ENCODE assay signal across 9 cellular contexts in the genomic region with DNA sequence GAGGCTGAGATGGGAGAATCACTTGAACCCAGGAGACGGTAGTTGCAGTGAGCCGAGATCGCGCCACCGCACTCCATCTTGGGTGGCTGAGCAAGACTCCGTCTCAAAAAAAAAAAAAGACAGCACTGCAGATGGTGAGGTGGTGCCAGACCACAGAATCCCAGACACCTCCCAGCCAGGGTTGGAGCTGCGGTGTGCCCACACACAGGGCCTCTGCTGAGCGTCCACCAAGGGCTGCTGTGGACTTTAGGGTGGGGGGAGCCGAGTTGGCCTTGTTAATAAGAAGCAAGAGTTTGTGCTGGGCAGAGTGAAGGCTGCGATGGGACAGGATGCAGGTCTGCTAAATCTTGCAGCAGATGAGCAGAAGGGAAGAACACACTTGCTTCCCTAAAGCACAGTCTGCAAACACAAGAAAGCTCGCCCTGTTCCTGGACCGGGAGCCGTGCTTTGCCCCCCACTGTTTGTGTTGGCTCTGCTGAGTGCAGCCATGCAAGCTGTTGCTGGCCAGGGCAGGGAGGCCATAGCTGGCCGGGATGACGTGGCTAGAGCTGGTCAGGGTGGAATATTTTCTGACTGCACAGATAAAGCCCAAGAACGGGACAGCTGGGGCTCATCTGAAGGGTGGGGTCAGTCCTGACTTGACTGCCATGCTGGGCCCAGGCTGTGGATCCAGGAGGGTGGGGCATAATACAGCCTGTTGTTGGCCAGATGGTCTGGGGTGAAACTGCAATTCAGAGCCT. TPM values are rescaled to one million over a fixed set of nuclear protein-coding genes. Genes with fewer than 3 reads are reported as not detected.
A peak's percentile ranks its signal among the peaks of the same experiment; 100 is the strongest.
DNase-seq lines count a peak whose midpoint lies in the region; ATAC-seq, FAIRE-seq and TF ChIP-seq lines count a peak whose summit lies in the region.
"Had no signal": no experiment of that assay in that cellular context is flagged by ENCODE, and none has a peak within 500 bp of the region (broad histone marks: within the 10 kb centered on the region; RNA-seq: fewer than 3 reads in every experiment).

No MANE protein-coding gene starts in this region.

- in situ Hi-C loops in KBM-7 (cut with MboI; ENCODE audit: low pct_unique_long_range_greater_than_20kb, low sequenced_read_pairs) = no loop called here

- H3K4me2 ChIP-seq in endothelial cell of umbilical vein (ENCODE audit: insufficient read depth, low read length) = no peak overlapping the region

- FAIRE-seq in endothelial cell of umbilical vein (lab: Jason Lieb, UNC) = peak; percentile 94

- no peak overlapping the region for H3K9ac ChIP-seq in endothelial cell of umbilical vein (replicated peaks; ENCODE audit: extremely low read depth, insufficient read depth, low read length)

- POLR2A ChIA-PET in endothelial cell of umbilical vein (lab: Charles Lee) = interaction anchor here (0.6 to 0.7 kb wide), 2 partner anchors 15 to 128 kb away, joined by 3 read pairs; a partner anchor contains a TSS

- dilution Hi-C loops in endothelial cell of umbilical vein (cut with MboI; ENCODE audit: extremely low pct_ligation_motif_present, low sequenced_read_pairs) = loop anchor here (10.0 kb wide), 1 partner anchor 226 kb away; no protein-coding TSS in a partner anchor

- H3K9me3 ChIP-seq in endothelial cell of umbilical vein (replicated peaks; ENCODE audit: control insufficient read depth, insufficient read depth, low read length) = no peaks in the 10 kb centered on the region
- H3K9me3 ChIP-seq in tibial artery = no peaks in the 10 kb centered on the region

- H3K4me3 ChIP-seq in endothelial cell of umbilical vein (replicated peaks in 1 of 3; ENCODE audit: insufficient read depth in 1 of 3, low read depth in 1 of 3, low read length in 3 of 3) = no peak overlapping the region
- H3K4me3 ChIP-seq in tibial artery = peak overlapping the region; percentile 15 to 36

- no peaks in the 10 kb centered on the region for H4K20me1 ChIP-seq in endothelial cell of umbilical vein (replicated peaks; ENCODE audit: control insufficient read depth, extremely low read depth, insufficient read depth, low read length)

- no peak for ATAC-seq in GM18498 (IDR thresholded peaks at IDR 0.05; ENCODE audit: unreplicated experiment)

- peaks cover 82% of the 10 kb centered on the region for H3K79me2 ChIP-seq in endothelial cell of umbilical vein (ENCODE audit: control insufficient read depth, insufficient read depth, low read length)

- DNase-seq in LHCN-M2 (ENCODE audit: low read depth) (peak; percentile 88), endothelial cell of umbilical vein (ENCODE audit: low read depth, low spot score) (peak; percentile 87), lung microvascular endothelial cell (ENCODE audit: low read depth in 2 of 2) (peak; percentile 73 to 89), tibial artery (peak; percentile 74 to 96), KBM-7 (no peak), NCI-H1105 (lab: John Stamatoyannopoulos, UW) (no peak)
- DNase-seq in activated effector memory CD4-positive, alpha-beta T cell treated with Interleukin-2 at 50 U/mL for 16 hours = no peak
- DNase-seq: NCI-H69 had no signal

- H3K4me1 ChIP-seq in endothelial cell of umbilical vein (ENCODE audit: control insufficient read depth, extremely low read depth, insufficient read depth, low read length) (peaks cover 11% of the 10 kb centered on the region), tibial artery (peaks cover 0 to 85% (median 55%) of the 10 kb centered on the region in 4 donors)

- peaks cover 22 to 35% of the 10 kb centered on the region in 2 experiments for H3K36me3 ChIP-seq in endothelial cell of umbilical vein (ENCODE audit: control insufficient read depth in 2 of 2, extremely low read depth in 1 of 2, insufficient read depth in 2 of 2, low read length in 2 of 2)
- H3K36me3 ChIP-seq in tibial artery = peaks cover 43 to 76% (median 59%) of the 10 kb centered on the region in 3 donors

- H3K27me3 ChIP-seq in endothelial cell of umbilical vein (ENCODE audit: control insufficient read depth in 2 of 2, insufficient read depth in 2 of 2, low read length in 2 of 2) (no peaks in the 10 kb centered on the region), tibial artery (no peaks in the 10 kb centered on the region)

- H3K9me1 ChIP-seq in endothelial cell of umbilical vein (replicated peaks; ENCODE audit: control insufficient read depth, extremely low read depth, insufficient read depth, low read length) = no peaks in the 10 kb centered on the region

- intact Hi-C loops in endothelial cell of umbilical vein (cut with micrococcal nuclease) = loop anchor here (2.0 kb wide), 1 partner anchor 184 kb away; no protein-coding TSS in a partner anchor
- intact Hi-C loops in tibial artery (cut with DNase I; ENCODE audit: low total_unique reads) = loop anchor here (10.0 kb wide), 1 partner anchor 136 kb away; a partner anchor contains a TSS

- BruUV-seq in endothelial cell of umbilical vein (replicated peaks; lab: Mats Ljungman, UMichigan) = no TSS peak

- TF ChIP-seq CTCF in endothelial cell of umbilical vein (IDR thresholded peaks at IDR 0.05; ENCODE audit: extremely low read depth in 1 of 2, insufficient read depth in 1 of 2, low read depth in 1 of 2, low read length in 2 of 2) (no peak), tibial artery (IDR thresholded peaks at IDR 0.05) (no peak)

- TF ChIP-seq POLR2A in endothelial cell of umbilical vein (IDR thresholded peaks at IDR 0.05; ENCODE audit: low read depth, low read length) = no peak

- peak overlapping the region; percentile 14 for H3K27ac ChIP-seq in endothelial cell of umbilical vein (ENCODE audit: insufficient read depth, low read depth, low read length)
- peak overlapping the region; percentile 89 to 92 for H3K27ac ChIP-seq in tibial artery

- H2AFZ ChIP-seq in endothelial cell of umbilical vein (ENCODE audit: low read depth, low read length) = no peak overlapping the region

- CTCF ChIA-PET in endothelial cell of umbilical vein (lab: Charles Lee) = interaction anchor here (0.6 to 1.2 kb wide), 6 partner anchors 8 to 183 kb away, joined by 3 to 5 read pairs (median 4); a partner anchor contains a TSS

TF ChIP-seq in endothelial cell of umbilical vein, 7 proteins besides CTCF, POLR2A, EP300 and RAD21:
- TF ChIP-seq FOS (IDR thresholded peaks at IDR 0.05; ENCODE audit: borderline replicate concordance, insufficient read depth, low read length) (no peak), POLR2AphosphoS5 (IDR thresholded peaks at IDR 0.05; ENCODE audit: insufficient read depth, low read depth, low read length) (peak; percentile 48), MYC (IDR thresholded peaks at IDR 0.05; ENCODE audit: low read depth, low read length) (peak; percentile 41)

RNA-seq across cellular contexts. Expression of a gene that starts 14.4 kb away (rescaled TPM):
- total RNA-seq in LHCN-M2 (2014; rRNA removed) = 51.9 and 62.7 TPM in 2 replicates
- polyA plus RNA-seq in LHCN-M2 (2012) = 30.5 TPM
- 75.4 and 77.4 TPM in 2 replicates for total RNA-seq in endothelial cell of umbilical vein
- polyA plus RNA-seq in endothelial cell of umbilical vein = 22.3 and 26.1 TPM in 2 replicates
- 33.6 and 34.2 TPM in 2 replicates for polyA plus RNA-seq in endothelial cell of umbilical vein (2011; cell fraction: cytosol; rRNA removed)
- polyA plus RNA-seq in endothelial cell of umbilical vein (2011; cell fraction: nucleus; rRNA removed) = 57.6 and 75.5 TPM in 2 replicates
- polyA plus RNA-seq in endothelial cell of umbilical vein (2012) = 52.7 and 58.3 TPM in 2 replicates
- polyA minus RNA-seq in endothelial cell of umbilical vein = 22.1 and 25.0 TPM in 2 replicates
- 26.3 TPM for polyA minus RNA-seq in endothelial cell of umbilical vein (2011; cell fraction: cytosol; rRNA and poly(A)+ RNA removed)
- polyA minus RNA-seq in endothelial cell of umbilical vein (2011; cell fraction: nucleus; rRNA and poly(A)+ RNA removed) = 27.6 and 37.4 TPM in 2 replicates
- 19.4 and 24.0 TPM in 2 replicates for total RNA-seq in lung microvascular endothelial cell

RNA-seq across cellular contexts. Expression of a gene that starts 33.7 kb away (rescaled TPM):
- 29.7 and 32.1 TPM in 2 replicates for total RNA-seq in LHCN-M2 (2014; rRNA removed)
- 9.3 TPM for polyA plus RNA-seq in LHCN-M2 (2012)
- 32.5 and 34.2 TPM in 2 replicates for total RNA-seq in endothelial cell of umbilical vein
- 3.8 and 4.8 TPM in 2 replicates for polyA plus RNA-seq in endothelial cell of umbilical vein
- 4.8 and 5.0 TPM in 2 replicates for polyA plus RNA-seq in endothelial cell of umbilical vein (2011; cell fraction: cytosol; rRNA removed)
- 8.7 and 10.2 TPM in 2 replicates for polyA plus RNA-seq in endothelial cell of umbilical vein (2011; cell fraction: nucleus; rRNA removed)
- 17.1 and 24.4 TPM in 2 replicates for polyA plus RNA-seq in endothelial cell of umbilical vein (2012)
- polyA minus RNA-seq in endothelial cell of umbilical vein = 18.1 and 21.6 TPM in 2 replicates
- polyA minus RNA-seq in endothelial cell of umbilical vein (2011; cell fraction: cytosol; rRNA and poly(A)+ RNA removed) = 15.8 TPM
- polyA minus RNA-seq in endothelial cell of umbilical vein (2011; cell fraction: nucleus; rRNA and poly(A)+ RNA removed) = 10.6 and 14.2 TPM in 2 replicates
- total RNA-seq in lung microvascular endothelial cell = 14.4 and 17.7 TPM in 2 replicates

RNA-seq across cellular contexts. Expression of a gene that starts 38.1 kb away (rescaled TPM):
- total RNA-seq in LHCN-M2 (2014; rRNA removed) (3.3 and 3.5 TPM in 2 replicates), endothelial cell of umbilical vein (4.6 and 7.2 TPM in 2 replicates), lung microvascular endothelial cell (3.1 and 3.2 TPM in 2 replicates)
- polyA plus RNA-seq in LHCN-M2 (2012) = 4.0 TPM
- polyA plus RNA-seq in endothelial cell of umbilical vein = 3.0 and 3.3 TPM in 2 replicates
- 4.7 and 5.1 TPM in 2 replicates for polyA plus RNA-seq in endothelial cell of umbilical vein (2011; cell fraction: cytosol; rRNA removed)
- 2.3 and 2.6 TPM in 2 replicates for polyA plus RNA-seq in endothelial cell of umbilical vein (2011; cell fraction: nucleus; rRNA removed)
- 5.0 and 5.1 TPM in 2 replicates for polyA plus RNA-seq in endothelial cell of umbilical vein (2012)
- polyA minus RNA-seq in endothelial cell of umbilical vein = 1.8 and 2.3 TPM in 2 replicates
- polyA minus RNA-seq in endothelial cell of umbilical vein (2011; cell fraction: cytosol; rRNA and poly(A)+ RNA removed) = 1.4 TPM
- polyA minus RNA-seq in endothelial cell of umbilical vein (2011; cell fraction: nucleus; rRNA and poly(A)+ RNA removed) = 1.2 and 1.6 TPM in 2 replicates

RNA-seq across cellular contexts. Expression of a gene that starts 59.6 kb away (rescaled TPM):
- total RNA-seq in LHCN-M2 (2014; rRNA removed) (10.9 and 16.0 TPM in 2 replicates), endothelial cell of umbilical vein (27.9 and 30.6 TPM in 2 replicates), lung microvascular endothelial cell (11.1 and 15.1 TPM in 2 replicates)
- 25.1 TPM for polyA plus RNA-seq in LHCN-M2 (2012)
- 14.6 and 15.9 TPM in 2 replicates for polyA plus RNA-seq in endothelial cell of umbilical vein
- 20.6 and 23.2 TPM in 2 replicates for polyA plus RNA-seq in endothelial cell of umbilical vein (2011; cell fraction: cytosol; rRNA removed)
- 28.1 and 34.6 TPM in 2 replicates for polyA plus RNA-seq in endothelial cell of umbilical vein (2011; cell fraction: nucleus; rRNA removed)
- polyA plus RNA-seq in endothelial cell of umbilical vein (2012) = 25.1 and 25.7 TPM in 2 replicates
- polyA minus RNA-seq in endothelial cell of umbilical vein = 13.3 and 16.2 TPM in 2 replicates
- 5.9 TPM for polyA minus RNA-seq in endothelial cell of umbilical vein (2011; cell fraction: cytosol; rRNA and poly(A)+ RNA removed)
- 24.5 and 35.8 TPM in 2 replicates for polyA minus RNA-seq in endothelial cell of umbilical vein (2011; cell fraction: nucleus; rRNA and poly(A)+ RNA removed)

Comparison
In these comparisons a context has a peak if more than half of its experiments do, and no peak if none do; other contexts are left out.
1. DNase-seq: peak in LHCN-M2 (single experiment), endothelial cell of umbilical vein (single experiment), lung microvascular endothelial cell (2 of 2) and tibial artery (2 of 2); none in KBM-7 (single experiment), NCI-H1105 (single experiment) and activated effector memory CD4-positive, alpha-beta T cell treated with Interleukin-2 at 50 U/mL for 16 hours (single experiment).
2. H3K4me3 ChIP-seq: peak in tibial artery (2 of 2); none in endothelial cell of umbilical vein (0 of 3).